Comparison of ENCODE assay signal across 28 cellular contexts in the genomic region with DNA sequence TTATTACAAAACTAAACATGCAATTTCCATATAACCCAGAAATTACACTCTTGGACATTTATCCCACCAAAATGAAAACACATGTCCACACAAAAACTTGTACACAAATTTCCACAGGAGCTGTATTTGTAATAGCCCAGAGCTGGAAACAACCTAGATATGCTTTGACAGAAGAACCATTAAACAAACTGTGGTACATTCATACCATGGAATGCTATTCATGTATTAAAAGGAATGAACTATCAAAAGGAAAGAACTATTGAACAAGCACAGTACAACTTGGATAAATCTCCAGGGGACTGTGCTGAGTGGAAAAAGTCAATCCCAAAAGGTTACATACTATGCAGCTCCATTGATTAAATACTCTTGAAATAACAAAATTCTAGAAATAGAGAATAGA.
"Had no signal": no experiment of that assay in that cellular context is flagged by ENCODE, and none has a peak within 500 bp of the region (broad histone marks: within the 10 kb centered on the region; RNA-seq: fewer than 3 reads in every experiment).

No MANE protein-coding gene starts in this region.

- H3K27ac ChIP-seq: neural progenitor cell, ovary, parathyroid adenoma, psoas muscle, right lobe of liver, sigmoid colon, skin epidermis, spleen, suprapubic skin, testis, tibial artery, transverse colon, upper lobe of right lung, uterus had no signal

- DNase-seq: natural killer cell; occipital lobe; ovary; posterior cingulate gyrus; psoas muscle; right cardiac atrium; right lobe of liver; sigmoid colon; spleen; stimulated activated CD4-positive, alpha-beta T cell treated with anti-CD3 and anti-CD28 coated beads, Interleukin-12 subunit alpha, Interleukin-12 subunit beta, amount 100 ng/mL, for 4 hours; stimulated activated CD4-positive, alpha-beta T cell treated with anti-CD3 and anti-CD28 coated beads, Interleukin-1b, Interleukin-23, amount 100 ng/mL, for 48 hours; stimulated activated CD4-positive, alpha-beta T cell treated with anti-CD3 and anti-CD28 coated beads, Interleukin-4, amount 100 ng/mL, for 1 hour; stimulated activated CD4-positive, alpha-beta T cell treated with anti-CD3 and anti-CD28 coated beads, Interleukin-4, amount 100 ng/mL, for 4 hours; stimulated activated CD8-positive, alpha-beta memory T cell treated with anti-CD3 and anti-CD28 coated beads, Interleukin-4, amount 100 ng/mL, for 48 hours; stimulated activated naive CD4-positive, alpha-beta T cell; stimulated activated naive CD8-positive, alpha-beta T cell treated with anti-CD3 and anti-CD28 coated beads, Interleukin-15, amount 100 ng/mL, for 72 hours; stimulated activated naive CD8-positive, alpha-beta T cell treated with anti-CD3 and anti-CD28 coated beads, Interleukin-15, Interleukin-2, amounts not matched to agents 100 U/mL and 50 U/mL, for 24 hours; substantia nigra; testis; tibial artery; transverse colon; upper lobe of right lung; uterus had no signal

- H3K79me2 ChIP-seq: parathyroid adenoma had no signal

- H3K9me3 ChIP-seq: ovary, psoas muscle, right lobe of liver, sigmoid colon, spleen, suprapubic skin, testis, tibial artery, transverse colon, upper lobe of right lung, uterus had no signal

- H3K4me3 ChIP-seq: neural progenitor cell, ovary, psoas muscle, right lobe of liver, sigmoid colon, skin epidermis, smooth muscle cell, spleen, suprapubic skin, testis, tibial artery, transverse colon, upper lobe of right lung, uterus had no signal

- H3K4me1 ChIP-seq: neural progenitor cell, parathyroid adenoma, psoas muscle, right lobe of liver, sigmoid colon, spleen, suprapubic skin, testis, tibial artery, transverse colon, upper lobe of right lung, uterus had no signal

- H3K4me2 ChIP-seq: neural progenitor cell, smooth muscle cell had no signal

- H3K27me3 ChIP-seq: neural progenitor cell, ovary, right lobe of liver, sigmoid colon, suprapubic skin, testis, tibial artery, transverse colon, upper lobe of right lung, uterus had no signal

- H3K9ac ChIP-seq: neural progenitor cell, parathyroid adenoma had no signal

- H2AFZ ChIP-seq: neural progenitor cell, parathyroid adenoma had no signal

- H3K36me3 ChIP-seq: neural progenitor cell, ovary, right lobe of liver, sigmoid colon, spleen, suprapubic skin, tibial artery, transverse colon, upper lobe of right lung, uterus had no signal
